ENCODE assay signal across 13 cellular contexts in genomic region chr17:80872011-80872929, GRCh38.
DNase-seq lines count a peak whose midpoint lies in the region; ATAC-seq, FAIRE-seq and TF ChIP-seq lines count a peak whose summit lies in the region.
"Had no signal": no experiment of that assay in that cellular context is flagged by ENCODE, and none has a peak within 500 bp of the region (broad histone marks: within the 10 kb centered on the region; RNA-seq: fewer than 3 reads in every experiment).

No MANE protein-coding gene starts in this region.

- H3K4me1 ChIP-seq in HepG2 (ENCODE audit: insufficient read depth, low read length) (peaks cover 11% of the 10 kb centered on the region), tibial artery (no peaks in the 10 kb centered on the region)
- H3K4me1 ChIP-seq: uterus had no signal

- H3K27me3 ChIP-seq in HepG2 (ENCODE audit: control insufficient read depth in 1 of 2, insufficient read depth in 2 of 2, low read length in 2 of 2) (no peaks in the 10 kb centered on the region), tibial artery (no peaks in the 10 kb centered on the region)
- H3K27me3 ChIP-seq: uterus had no signal

- H3K27ac ChIP-seq in HepG2 (ENCODE audit: extremely low read length, insufficient read depth, low read length) (no peak overlapping the region), tibial artery (no peak overlapping the region)
- H3K27ac ChIP-seq: uterus had no signal

- no peak for ATAC-seq in activated T-cell treated with anti-CD3 and anti-CD28 coated beads, Interleukin-2, amount 50 U/mL, for 72 hours (replicated peaks in 1 of 2)
- ATAC-seq in activated CD8-positive, alpha-beta T cell treated with anti-CD3 and anti-CD28 coated beads, Interleukin-2, amount 10 ng/mL, durations not matched to agents 7 days and 5 days: no peak
- ATAC-seq in HepG2: no peak
- no peak for ATAC-seq in stimulated activated naive B cell treated with anti-CD40 and anti-IgM and Interleukin-4, amounts not matched to agents 10 μg/mL and 1 μg/mL and 100 μg/mL, for 72 hours (replicated peaks)

- H3K4me1 Mint-ChIP-seq in activated T-cell treated with anti-CD3 and anti-CD28 coated beads, Interleukin-2, amount 50 U/mL, for 72 hours (ENCODE audit: low read depth): peaks cover 77% of the 10 kb centered on the region
- H3K4me1 Mint-ChIP-seq in activated CD8-positive, alpha-beta T cell treated with anti-CD3 and anti-CD28 coated beads, Interleukin-2, amount 10 ng/mL, durations not matched to agents 7 days and 5 days (ENCODE audit: low read depth): peaks cover 82% of the 10 kb centered on the region
- peaks cover 41 to 62% of the 10 kb centered on the region in 2 donors for H3K4me1 Mint-ChIP-seq in stimulated activated naive B cell treated with anti-CD40 and anti-IgM and Interleukin-4, amounts not matched to agents 10 μg/mL and 1 μg/mL and 100 μg/mL, for 72 hours

- TF ChIP-seq EP300 in HepG2 (IDR thresholded peaks at IDR 0.05; ENCODE audit: low read depth in 2 of 2, low read length in 2 of 2) (no peak), HepG2 (CRISPR knock-in tag; IDR thresholded peaks at IDR 0.05; ENCODE audit: borderline replicate concordance) (no peak)

- in situ Hi-C loops in HepG2 (cut with HindIII; ENCODE audit: extremely low pct_ligation_motif_present, low pct_unique_long_range_greater_than_20kb): no loop called here

- no peak for FAIRE-seq in HepG2 (lab: Jason Lieb, UNC)

- no peak for DNase-seq in activated T-cell treated with anti-CD3 and anti-CD28 coated beads, Interleukin-2, amount 50 U/mL, for 72 hours
- DNase-seq in activated T-cell treated with anti-CD3 and anti-CD28 coated beads for 4 hours: no peak
- no peak for DNase-seq in activated CD8-positive, alpha-beta T cell treated with anti-CD3 and anti-CD28 coated beads, Interleukin-2, amount 10 ng/mL, durations not matched to agents 7 days and 5 days
- DNase-seq in HepG2 (ENCODE audit: low spot score): no peak
- no peak for DNase-seq in stimulated activated naive B cell treated with anti-CD40 and anti-IgM and Interleukin-4, amounts not matched to agents 10 μg/mL and 1 μg/mL and 100 μg/mL, for 72 hours
- DNase-seq in erythroblast (lab: John Stamatoyannopoulos, UW): no peak
- no peak for DNase-seq in tibial artery
- no peak for DNase-seq in foreskin melanocyte
- DNase-seq: activated CD4-positive, alpha-beta T cell treated with anti-CD3 and anti-CD28 coated beads for 1 hour; cortex of kidney; NCI-H1930; uterus had no signal

- POLR2A ChIA-PET in activated CD8-positive, alpha-beta T cell treated with anti-CD3 and anti-CD28 coated beads, Interleukin-2, amount 10 ng/mL, durations not matched to agents 7 days and 5 days (lab: Charles Lee): interaction anchor here (0.6 to 1.5 kb wide), 3 partner anchors 16 to 60 kb away, joined by 3 to 5 read pairs (median 5); no protein-coding TSS in a partner anchor
- POLR2A ChIA-PET in HepG2 (lab: Yijun Ruan, JAX): no interaction called here

- 96% methylated on average over 23 of the region's 24 CpGs for WGBS in HepG2 (ENCODE audit: low lambda C conversion rate)

- no peak overlapping the region for H3K4me2 ChIP-seq in HepG2 (ENCODE audit: low read depth, low read length)

- TF ChIP-seq CTCF in HepG2 (CRISPR knock-in tag; IDR thresholded peaks at IDR 0.05): no peak
- TF ChIP-seq CTCF in tibial artery (IDR thresholded peaks at IDR 0.05): no peak

- H3K36me3 ChIP-seq in HepG2 (replicated peaks in 1 of 2; ENCODE audit: control insufficient read depth in 1 of 2, insufficient read depth in 2 of 2, low read length in 2 of 2): peaks cover 18% of the 10 kb centered on the region in 2 experiments; a peak in 4 of 5 replicates
- H3K36me3 ChIP-seq in tibial artery: peaks cover 0 to 22% (median 10%) of the 10 kb centered on the region in 3 donors
- H3K36me3 ChIP-seq: uterus had no signal

- H3K27me3 Mint-ChIP-seq in activated T-cell treated with anti-CD3 and anti-CD28 coated beads, Interleukin-2, amount 50 U/mL, for 72 hours (ENCODE audit: low read depth): no peaks in the 10 kb centered on the region
- H3K27me3 Mint-ChIP-seq in activated CD8-positive, alpha-beta T cell treated with anti-CD3 and anti-CD28 coated beads, Interleukin-2, amount 10 ng/mL, durations not matched to agents 7 days and 5 days (ENCODE audit: low read depth): no peaks in the 10 kb centered on the region
- H3K27me3 Mint-ChIP-seq in stimulated activated naive B cell treated with anti-CD40 and anti-IgM and Interleukin-4, amounts not matched to agents 10 μg/mL and 1 μg/mL and 100 μg/mL, for 72 hours: no peaks in the 10 kb centered on the region
- H3K27me3 Mint-ChIP-seq: IgD-negative memory B cell had no signal

- no peak overlapping the region for H3K4me3 ChIP-seq in HepG2 (replicated peaks in 1 of 3; ENCODE audit: insufficient read depth in 1 of 3, low read depth in 2 of 3, low read length in 3 of 3)
- H3K4me3 ChIP-seq in tibial artery: no peak overlapping the region
- H3K4me3 ChIP-seq: uterus had no signal

- H3K4me3 Mint-ChIP-seq in activated T-cell treated with anti-CD3 and anti-CD28 coated beads, Interleukin-2, amount 50 U/mL, for 72 hours: peak overlapping the region; percentile 61 to 71
- peak overlapping the region; percentile 57 for H3K4me3 Mint-ChIP-seq in activated CD8-positive, alpha-beta T cell treated with anti-CD3 and anti-CD28 coated beads, Interleukin-2, amount 10 ng/mL, durations not matched to agents 7 days and 5 days
- peak overlapping the region in 1 of 2 donors; percentile 43 for H3K4me3 Mint-ChIP-seq in stimulated activated naive B cell treated with anti-CD40 and anti-IgM and Interleukin-4, amounts not matched to agents 10 μg/mL and 1 μg/mL and 100 μg/mL, for 72 hours

- no TSS peak for BruUV-seq in HepG2 (replicated peaks; lab: Mats Ljungman, UMichigan)

- H2AFZ ChIP-seq in HepG2 (ENCODE audit: low read length): no peak overlapping the region

- H3K27ac Mint-ChIP-seq in activated T-cell treated with anti-CD3 and anti-CD28 coated beads, Interleukin-2, amount 50 U/mL, for 72 hours: no peak overlapping the region
- peak overlapping the region; percentile 85 for H3K27ac Mint-ChIP-seq in activated CD8-positive, alpha-beta T cell treated with anti-CD3 and anti-CD28 coated beads, Interleukin-2, amount 10 ng/mL, durations not matched to agents 7 days and 5 days
- H3K27ac Mint-ChIP-seq in stimulated activated naive B cell treated with anti-CD40 and anti-IgM and Interleukin-4, amounts not matched to agents 10 μg/mL and 1 μg/mL and 100 μg/mL, for 72 hours: peak overlapping the region; percentile 9
- H3K27ac Mint-ChIP-seq: IgD-negative memory B cell had no signal

- no peaks in the 10 kb centered on the region for H3K79me2 ChIP-seq in HepG2 (ENCODE audit: insufficient read depth, low read length)

- no peak for TF ChIP-seq RAD21 in HepG2 (CRISPR knock-in tag; IDR thresholded peaks at IDR 0.05)

- H3K9ac ChIP-seq in HepG2 (ENCODE audit: insufficient read depth, low read depth, low read length): no peak overlapping the region

- CTCF ChIA-PET in activated CD8-positive, alpha-beta T cell treated with anti-CD3 and anti-CD28 coated beads, Interleukin-2, amount 10 ng/mL, durations not matched to agents 7 days and 5 days (lab: Charles Lee): interaction anchor here (1.2 to 2.1 kb wide), 6 partner anchors 8 to 27 kb away, joined by 3 to 5 read pairs (median 4); no protein-coding TSS in a partner anchor
- CTCF ChIA-PET in HepG2 (lab: Yijun Ruan, JAX; ENCODE audit: low intra/inter-chr PET ratio, low total read pairs): no interaction called here

- intact Hi-C loops in HepG2 (cut with micrococcal nuclease; ENCODE audit: unreplicated experiment): no loop called here
- intact Hi-C loops in tibial artery (cut with DNase I; ENCODE audit: low total_unique reads): no loop called here

- TF ChIP-seq POLR2A in HepG2 (IDR thresholded peaks at IDR 0.05; ENCODE audit: insufficient read depth in 1 of 2, low read depth in 2 of 2, low read length in 2 of 2) (no peak), erythroblast (IDR thresholded peaks at IDR 0.05; ENCODE audit: low read length) (no peak)

- peaks cover 11 to 15% of the 10 kb centered on the region in 2 donors for H3K36me3 Mint-ChIP-seq in activated T-cell treated with anti-CD3 and anti-CD28 coated beads, Interleukin-2, amount 50 U/mL, for 72 hours (ENCODE audit: insufficient read depth in 2 of 2)
- peaks cover 45% of the 10 kb centered on the region for H3K36me3 Mint-ChIP-seq in activated CD8-positive, alpha-beta T cell treated with anti-CD3 and anti-CD28 coated beads, Interleukin-2, amount 10 ng/mL, durations not matched to agents 7 days and 5 days (ENCODE audit: low read depth)
- peaks cover 36 to 60% of the 10 kb centered on the region in 2 donors for H3K36me3 Mint-ChIP-seq in stimulated activated naive B cell treated with anti-CD40 and anti-IgM and Interleukin-4, amounts not matched to agents 10 μg/mL and 1 μg/mL and 100 μg/mL, for 72 hours

- H4K20me1 ChIP-seq in HepG2 (ENCODE audit: insufficient read depth, low read length): no peaks in the 10 kb centered on the region

- H3K9me3 ChIP-seq in HepG2 (ENCODE audit: low read length) (no peaks in the 10 kb centered on the region), tibial artery (no peaks in the 10 kb centered on the region)
- H3K9me3 ChIP-seq: uterus had no signal

- peaks cover 0 to 2% of the 10 kb centered on the region in 2 donors for H3K9me3 Mint-ChIP-seq in activated T-cell treated with anti-CD3 and anti-CD28 coated beads, Interleukin-2, amount 50 U/mL, for 72 hours
- no peaks in the 10 kb centered on the region for H3K9me3 Mint-ChIP-seq in activated CD8-positive, alpha-beta T cell treated with anti-CD3 and anti-CD28 coated beads, Interleukin-2, amount 10 ng/mL, durations not matched to agents 7 days and 5 days (ENCODE audit: insufficient read depth)
- H3K9me3 Mint-ChIP-seq in stimulated activated naive B cell treated with anti-CD40 and anti-IgM and Interleukin-4, amounts not matched to agents 10 μg/mL and 1 μg/mL and 100 μg/mL, for 72 hours: peaks cover 0 to 1% of the 10 kb centered on the region in 2 donors
- H3K9me3 Mint-ChIP-seq: IgD-negative memory B cell had no signal

TF ChIP-seq in HepG2, 621 proteins besides CTCF, POLR2A, EP300 and RAD21:
- peak; percentile 42 for TF ChIP-seq AGO2 (optimal IDR thresholded peaks at IDR 0.05; ENCODE audit: low read depth, low read length)
- TF ChIP-seq GABPB1 (CRISPR knock-in tag; IDR thresholded peaks at IDR 0.05): no peak
